Comparison of ENCODE assay signal across 8 cellular contexts in the genomic region with DNA sequence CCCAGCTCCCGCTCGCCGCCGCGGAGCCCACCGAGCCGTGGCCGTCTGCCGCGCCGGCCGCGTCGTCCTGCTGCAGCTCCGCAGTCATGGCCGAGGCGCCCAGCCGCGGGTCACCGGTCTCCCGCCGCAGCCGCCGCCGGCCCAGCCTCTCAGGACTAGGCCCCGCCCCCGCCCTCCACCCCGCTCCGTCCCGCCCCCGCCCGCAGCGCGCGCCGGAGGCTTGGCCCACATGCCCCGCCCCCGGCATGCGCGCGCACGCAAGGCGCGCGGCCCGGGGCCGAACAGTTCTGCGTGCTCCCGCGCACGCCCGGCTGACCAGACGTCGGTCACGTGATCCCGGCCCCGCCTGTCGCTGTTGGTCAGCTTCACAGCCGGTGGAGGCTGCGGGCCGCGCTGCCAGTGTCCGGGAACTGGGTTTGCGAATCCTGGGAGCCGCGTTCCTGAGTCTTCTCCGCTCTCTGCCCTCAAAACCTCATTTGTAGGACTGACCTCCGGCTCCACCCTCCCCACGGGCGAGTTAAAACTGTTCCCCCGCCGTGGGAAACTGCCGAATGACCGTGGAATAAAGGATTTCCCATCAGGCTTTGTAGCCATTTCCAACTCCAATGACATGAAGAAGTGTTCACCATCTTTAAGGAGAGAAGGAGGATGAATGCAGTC. TPM values are rescaled to one million over a fixed set of nuclear protein-coding genes. Genes with fewer than 3 reads are reported as not detected.
DNase-seq lines count a peak whose midpoint lies in the region; ATAC-seq and TF ChIP-seq lines count a peak whose summit lies in the region.

A gene with protein sequence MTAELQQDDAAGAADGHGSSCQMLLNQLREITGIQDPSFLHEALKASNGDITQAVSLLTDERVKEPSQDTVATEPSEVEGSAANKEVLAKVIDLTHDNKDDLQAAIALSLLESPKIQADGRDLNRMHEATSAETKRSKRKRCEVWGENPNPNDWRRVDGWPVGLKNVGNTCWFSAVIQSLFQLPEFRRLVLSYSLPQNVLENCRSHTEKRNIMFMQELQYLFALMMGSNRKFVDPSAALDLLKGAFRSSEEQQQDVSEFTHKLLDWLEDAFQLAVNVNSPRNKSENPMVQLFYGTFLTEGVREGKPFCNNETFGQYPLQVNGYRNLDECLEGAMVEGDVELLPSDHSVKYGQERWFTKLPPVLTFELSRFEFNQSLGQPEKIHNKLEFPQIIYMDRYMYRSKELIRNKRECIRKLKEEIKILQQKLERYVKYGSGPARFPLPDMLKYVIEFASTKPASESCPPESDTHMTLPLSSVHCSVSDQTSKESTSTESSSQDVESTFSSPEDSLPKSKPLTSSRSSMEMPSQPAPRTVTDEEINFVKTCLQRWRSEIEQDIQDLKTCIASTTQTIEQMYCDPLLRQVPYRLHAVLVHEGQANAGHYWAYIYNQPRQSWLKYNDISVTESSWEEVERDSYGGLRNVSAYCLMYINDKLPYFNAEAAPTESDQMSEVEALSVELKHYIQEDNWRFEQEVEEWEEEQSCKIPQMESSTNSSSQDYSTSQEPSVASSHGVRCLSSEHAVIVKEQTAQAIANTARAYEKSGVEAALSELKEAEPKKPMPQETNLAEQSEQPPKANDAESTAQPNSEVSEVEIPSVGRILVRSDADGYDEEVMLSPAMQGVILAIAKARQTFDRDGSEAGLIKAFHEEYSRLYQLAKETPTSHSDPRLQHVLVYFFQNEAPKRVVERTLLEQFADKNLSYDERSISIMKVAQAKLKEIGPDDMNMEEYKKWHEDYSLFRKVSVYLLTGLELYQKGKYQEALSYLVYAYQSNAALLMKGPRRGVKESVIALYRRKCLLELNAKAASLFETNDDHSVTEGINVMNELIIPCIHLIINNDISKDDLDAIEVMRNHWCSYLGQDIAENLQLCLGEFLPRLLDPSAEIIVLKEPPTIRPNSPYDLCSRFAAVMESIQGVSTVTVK (minus strand): TSS at position 159 of the 660 bp plus-strand sequence. CDS start 71 bp downstream, at position 88.

- peak within 1 kb of the TSS; percentile 76 for H3K27ac ChIP-seq in CD4-positive, CD25-positive, alpha-beta regulatory T cell (ENCODE audit: insufficient read depth, low read length, poor library complexity, severe bottlenecking)
- H3K27ac ChIP-seq in dorsolateral prefrontal cortex, result peak within 1 kb of the TSS; percentile 86 to 100 (median 96)

- TF ChIP-seq CTCF in dorsolateral prefrontal cortex (IDR thresholded peaks at IDR 0.05 in 54 of 56, conservative IDR thresholded peaks at IDR 0.05 in 2 of 56; ENCODE audit: low read depth in 1 of 56, partially characterized antibody in 56 of 56) (peak in 20 of 56 donors; percentile 3 to 44 (median 17)), lower leg skin (IDR thresholded peaks at IDR 0.05) (no peak)

- H3K4me1 ChIP-seq in CD4-positive, CD25-positive, alpha-beta regulatory T cell (ENCODE audit: control insufficient read depth, insufficient read depth, low read length, poor library complexity, severe bottlenecking), result peaks cover 16% of the 10 kb centered on the region

- no peak for TF ChIP-seq POLR2A in lower leg skin (IDR thresholded peaks at IDR 0.05)

- H3K4me1 Mint-ChIP-seq in CD4-positive, CD25-positive, alpha-beta regulatory T cell, result peaks cover 6 to 63% (median 46%) of the 10 kb centered on the region in 4 donors
- peaks cover 49% of the 10 kb centered on the region for H3K4me1 Mint-ChIP-seq in activated CD4-positive, alpha-beta memory T cell treated with anti-CD3 and anti-CD28 coated beads, Interleukin-2, amount 10 ng/mL, durations not matched to agents 7 days and 5 days

- H3K4me3 Mint-ChIP-seq in CD4-positive, CD25-positive, alpha-beta regulatory T cell, result peak within 1 kb of the TSS; percentile 89 to 99 (median 98)
- H3K4me3 Mint-ChIP-seq in activated CD4-positive, alpha-beta memory T cell treated with anti-CD3 and anti-CD28 coated beads, Interleukin-2, amount 10 ng/mL, durations not matched to agents 7 days and 5 days, result peak within 1 kb of the TSS; percentile 95

- WGBS in lower leg skin, 2 donors, result 1% methylated on average over 17 to 36 of the region's 74 CpGs

- peak; percentile 71 to 88 (median 74) for DNase-seq in CD4-positive, CD25-positive, alpha-beta regulatory T cell
- DNase-seq in NCI-H748 treated with DMSO at 0.1 percent for 48 hours (lab: John Stamatoyannopoulos, UW), result peak; percentile 84
- peak; percentile 86 for DNase-seq in activated CD4-positive, alpha-beta memory T cell treated with anti-CD3 and anti-CD28 coated beads, Interleukin-2, amount 10 ng/mL, durations not matched to agents 7 days and 5 days
- DNase-seq in dorsolateral prefrontal cortex, result peak; percentile 96 to 99 (median 98)
- DNase-seq in lower leg skin (ENCODE audit: low spot score in 2 of 2), result peak; percentile 90 to 99
- peak; percentile 64 to 81 for DNase-seq in stimulated activated CD4-positive, alpha-beta T cell treated with anti-CD3 and anti-CD28 coated beads, Interleukin-4, amount 100 ng/mL, for 4 hours

- no peaks in the 10 kb centered on the region for H3K27me3 ChIP-seq in CD4-positive, CD25-positive, alpha-beta regulatory T cell (ENCODE audit: control insufficient read depth, insufficient read depth, low read length)
- no peaks in the 10 kb centered on the region for H3K27me3 ChIP-seq in dorsolateral prefrontal cortex

- H3K27ac Mint-ChIP-seq in CD4-positive, CD25-positive, alpha-beta regulatory T cell, result peak within 1 kb of the TSS; percentile 80 to 99 (median 97)
- H3K27ac Mint-ChIP-seq in activated CD4-positive, alpha-beta memory T cell treated with anti-CD3 and anti-CD28 coated beads, Interleukin-2, amount 10 ng/mL, durations not matched to agents 7 days and 5 days, result peak within 1 kb of the TSS; percentile 91

- H3K4me3 ChIP-seq in CD4-positive, CD25-positive, alpha-beta regulatory T cell (ENCODE audit: low read depth, low read length), result peak within 1 kb of the TSS; percentile 88
- H3K4me3 ChIP-seq in dorsolateral prefrontal cortex (peak within 1 kb of the TSS; percentile 43 to 97 (median 84)), lower leg skin (ENCODE audit: low read depth, poor library complexity, severe bottlenecking) (peak within 1 kb of the TSS; percentile 71)

- ATAC-seq in CD4-positive, CD25-positive, alpha-beta regulatory T cell (ENCODE audit: low read depth in 2 of 2), result peak; percentile 77 to 85
- peak; percentile 82 for ATAC-seq in GM19397 (IDR thresholded peaks at IDR 0.05; ENCODE audit: unreplicated experiment)
- ATAC-seq in HG03565 (IDR thresholded peaks at IDR 0.05; ENCODE audit: unreplicated experiment), result peak; percentile 73

- intact Hi-C loops in dorsolateral prefrontal cortex (cut with DNase I), result loop anchor here (5.0 to 10.0 kb wide), 4 partner anchors 101 to 561 kb away; a partner anchor contains a TSS
- intact Hi-C loops in lower leg skin (cut with DNase I; ENCODE audit: low total_unique reads), result no loop called here

- H3K27me3 Mint-ChIP-seq in CD4-positive, CD25-positive, alpha-beta regulatory T cell, result peaks cover 5% of the 10 kb centered on the region
- peaks cover 2% of the 10 kb centered on the region for H3K27me3 Mint-ChIP-seq in activated CD4-positive, alpha-beta memory T cell treated with anti-CD3 and anti-CD28 coated beads, Interleukin-2, amount 10 ng/mL, durations not matched to agents 7 days and 5 days

- H3K36me3 Mint-ChIP-seq in CD4-positive, CD25-positive, alpha-beta regulatory T cell, result peaks cover 3% of the 10 kb centered on the region
- peaks cover 29% of the 10 kb centered on the region for H3K36me3 Mint-ChIP-seq in activated CD4-positive, alpha-beta memory T cell treated with anti-CD3 and anti-CD28 coated beads, Interleukin-2, amount 10 ng/mL, durations not matched to agents 7 days and 5 days (ENCODE audit: low read depth)

- H3K9me3 ChIP-seq in CD4-positive, CD25-positive, alpha-beta regulatory T cell (ENCODE audit: control insufficient read depth in 2 of 2, low read length in 2 of 2), result no peaks in the 10 kb centered on the region

- peaks cover 0 to 2% (median 1%) of the 10 kb centered on the region in 7 donors for H3K9me3 Mint-ChIP-seq in CD4-positive, CD25-positive, alpha-beta regulatory T cell
- no peaks in the 10 kb centered on the region for H3K9me3 Mint-ChIP-seq in activated CD4-positive, alpha-beta memory T cell treated with anti-CD3 and anti-CD28 coated beads, Interleukin-2, amount 10 ng/mL, durations not matched to agents 7 days and 5 days

- H3K36me3 ChIP-seq in CD4-positive, CD25-positive, alpha-beta regulatory T cell (ENCODE audit: control insufficient read depth, insufficient read depth, low read length), result no peaks in the 10 kb centered on the region

- CTCF ChIA-PET in activated CD4-positive, alpha-beta memory T cell treated with anti-CD3 and anti-CD28 coated beads, Interleukin-2, amount 10 ng/mL, durations not matched to agents 7 days and 5 days (lab: Charles Lee), result interaction anchor here (1.3 kb wide), 1 partner anchor 69 kb away, joined by 3 read pairs; no protein-coding TSS in a partner anchor

- POLR2A ChIA-PET in activated CD4-positive, alpha-beta memory T cell treated with anti-CD3 and anti-CD28 coated beads, Interleukin-2, amount 10 ng/mL, durations not matched to agents 7 days and 5 days (lab: Charles Lee), result interaction anchor here (0.8 to 2.4 kb wide), 4 partner anchors 11 to 527 kb away, joined by 3 to 25 read pairs (median 6); no protein-coding TSS in a partner anchor

RNA-seq across cellular contexts. Expression of the gene that starts here (rescaled TPM):
- total RNA-seq in CD4-positive, CD25-positive, alpha-beta regulatory T cell, result 20.7 TPM
- polyA plus RNA-seq in CD4-positive, CD25-positive, alpha-beta regulatory T cell, result 10 to 100 TPM; 22.8 to 29.9 (median 28.1) TPM
- total RNA-seq in activated CD4-positive, alpha-beta memory T cell treated with anti-CD3 and anti-CD28 coated beads, Interleukin-2, amount 10 ng/mL, durations not matched to agents 7 days and 5 days, result 10 to 100 TPM; 52.3 to 53.8 TPM
- total RNA-seq in dorsolateral prefrontal cortex (10 to 100 TPM; 20.2 to 57.1 (median 38.9) TPM), lower leg skin (10 to 100 TPM; 13.0 to 26.8 (median 16.4) TPM)

Comparison
In these comparisons a context has a peak if more than half of its experiments do, and no peak if none do; other contexts are left out.
1. Peak in every context shown above with its lines: DNase-seq, ATAC-seq, H3K4me3 ChIP-seq and H3K27ac ChIP-seq.